Comparison of ENCODE assay signal across 1 cellular context in the genomic region with DNA sequence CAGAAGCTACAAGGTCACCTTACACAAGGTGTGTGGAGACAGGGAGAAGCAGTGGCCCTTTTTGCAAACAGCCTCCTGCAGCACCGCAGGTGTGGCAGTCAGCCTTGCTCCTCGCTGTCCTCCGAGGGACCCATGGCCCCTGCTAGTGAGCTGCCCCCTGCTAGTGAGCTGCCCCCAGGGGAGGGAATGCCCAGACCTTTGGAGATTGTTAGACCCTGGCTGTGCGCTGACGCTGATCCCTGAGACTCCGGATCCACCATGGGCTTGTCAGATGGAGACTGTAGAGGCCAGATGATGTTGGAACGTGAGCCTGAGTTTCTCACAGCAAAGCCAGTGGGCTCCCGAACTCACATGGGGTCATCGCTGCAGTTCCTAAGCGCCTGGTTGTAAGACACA.
TF ChIP-seq lines count a peak whose summit lies in the region.

No MANE protein-coding gene starts in this region.

TF ChIP-seq in WTC11, 78 proteins besides CTCF, POLR2A, EP300 and RAD21 (continued from another document):
- TF ChIP-seq, protein P1, sequence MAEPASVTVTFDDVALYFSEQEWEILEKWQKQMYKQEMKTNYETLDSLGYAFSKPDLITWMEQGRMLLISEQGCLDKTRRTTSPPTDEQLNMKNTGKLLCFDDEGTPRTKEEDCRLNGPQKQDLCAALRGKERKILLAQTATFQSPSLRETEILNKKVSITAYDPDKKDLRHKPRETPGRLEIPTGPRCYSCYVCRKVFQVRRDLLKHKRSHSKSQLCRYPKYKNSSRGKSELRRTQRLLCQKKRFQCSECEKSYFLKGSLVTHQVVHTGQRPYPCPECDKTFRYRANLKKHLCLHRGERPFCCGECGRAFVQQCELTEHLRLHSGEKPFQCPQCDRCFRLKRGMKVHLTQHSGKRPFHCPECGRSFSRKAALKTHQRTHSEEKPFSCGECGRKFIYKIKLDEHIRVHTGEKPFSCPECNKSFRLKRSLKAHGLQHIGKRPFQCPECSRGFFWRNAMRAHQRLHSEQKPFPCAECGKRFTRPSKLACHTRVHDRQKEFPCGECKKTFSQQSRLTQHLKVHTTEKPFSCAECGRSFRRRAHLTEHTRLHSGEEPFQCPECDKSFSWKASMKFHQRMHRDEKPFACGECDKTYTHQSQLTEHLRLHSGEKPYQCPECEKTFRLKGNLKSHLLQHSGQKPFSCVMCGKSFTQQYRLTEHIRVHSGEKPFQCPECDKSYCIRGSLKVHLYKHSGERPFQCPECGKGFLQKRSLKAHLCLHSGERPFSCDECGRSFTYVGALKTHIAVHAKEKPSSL (CRISPR knock-in tag; conservative IDR thresholded peaks at IDR 0.05) = no peak
- TF ChIP-seq SP1 (CRISPR knock-in tag; conservative IDR thresholded peaks at IDR 0.05) = no peak
- no peak for TF ChIP-seq NFE2L1 (CRISPR knock-in tag; IDR thresholded peaks at IDR 0.05)
- TF ChIP-seq, protein P2, sequence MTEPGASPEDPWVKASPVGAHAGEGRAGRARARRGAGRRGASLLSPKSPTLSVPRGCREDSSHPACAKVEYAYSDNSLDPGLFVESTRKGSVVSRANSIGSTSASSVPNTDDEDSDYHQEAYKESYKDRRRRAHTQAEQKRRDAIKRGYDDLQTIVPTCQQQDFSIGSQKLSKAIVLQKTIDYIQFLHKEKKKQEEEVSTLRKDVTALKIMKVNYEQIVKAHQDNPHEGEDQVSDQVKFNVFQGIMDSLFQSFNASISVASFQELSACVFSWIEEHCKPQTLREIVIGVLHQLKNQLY (CRISPR knock-in tag; IDR thresholded peaks at IDR 0.05) = no peak
- TF ChIP-seq, protein P3, sequence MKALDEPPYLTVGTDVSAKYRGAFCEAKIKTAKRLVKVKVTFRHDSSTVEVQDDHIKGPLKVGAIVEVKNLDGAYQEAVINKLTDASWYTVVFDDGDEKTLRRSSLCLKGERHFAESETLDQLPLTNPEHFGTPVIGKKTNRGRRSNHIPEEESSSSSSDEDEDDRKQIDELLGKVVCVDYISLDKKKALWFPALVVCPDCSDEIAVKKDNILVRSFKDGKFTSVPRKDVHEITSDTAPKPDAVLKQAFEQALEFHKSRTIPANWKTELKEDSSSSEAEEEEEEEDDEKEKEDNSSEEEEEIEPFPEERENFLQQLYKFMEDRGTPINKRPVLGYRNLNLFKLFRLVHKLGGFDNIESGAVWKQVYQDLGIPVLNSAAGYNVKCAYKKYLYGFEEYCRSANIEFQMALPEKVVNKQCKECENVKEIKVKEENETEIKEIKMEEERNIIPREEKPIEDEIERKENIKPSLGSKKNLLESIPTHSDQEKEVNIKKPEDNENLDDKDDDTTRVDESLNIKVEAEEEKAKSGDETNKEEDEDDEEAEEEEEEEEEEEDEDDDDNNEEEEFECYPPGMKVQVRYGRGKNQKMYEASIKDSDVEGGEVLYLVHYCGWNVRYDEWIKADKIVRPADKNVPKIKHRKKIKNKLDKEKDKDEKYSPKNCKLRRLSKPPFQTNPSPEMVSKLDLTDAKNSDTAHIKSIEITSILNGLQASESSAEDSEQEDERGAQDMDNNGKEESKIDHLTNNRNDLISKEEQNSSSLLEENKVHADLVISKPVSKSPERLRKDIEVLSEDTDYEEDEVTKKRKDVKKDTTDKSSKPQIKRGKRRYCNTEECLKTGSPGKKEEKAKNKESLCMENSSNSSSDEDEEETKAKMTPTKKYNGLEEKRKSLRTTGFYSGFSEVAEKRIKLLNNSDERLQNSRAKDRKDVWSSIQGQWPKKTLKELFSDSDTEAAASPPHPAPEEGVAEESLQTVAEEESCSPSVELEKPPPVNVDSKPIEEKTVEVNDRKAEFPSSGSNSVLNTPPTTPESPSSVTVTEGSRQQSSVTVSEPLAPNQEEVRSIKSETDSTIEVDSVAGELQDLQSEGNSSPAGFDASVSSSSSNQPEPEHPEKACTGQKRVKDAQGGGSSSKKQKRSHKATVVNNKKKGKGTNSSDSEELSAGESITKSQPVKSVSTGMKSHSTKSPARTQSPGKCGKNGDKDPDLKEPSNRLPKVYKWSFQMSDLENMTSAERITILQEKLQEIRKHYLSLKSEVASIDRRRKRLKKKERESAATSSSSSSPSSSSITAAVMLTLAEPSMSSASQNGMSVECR (CRISPR knock-in tag; IDR thresholded peaks at IDR 0.05; ENCODE audit: borderline replicate concordance) = no peak
TF ChIP-seq in WTC11: peak in this region for 0.
